In the genomic region with DNA sequence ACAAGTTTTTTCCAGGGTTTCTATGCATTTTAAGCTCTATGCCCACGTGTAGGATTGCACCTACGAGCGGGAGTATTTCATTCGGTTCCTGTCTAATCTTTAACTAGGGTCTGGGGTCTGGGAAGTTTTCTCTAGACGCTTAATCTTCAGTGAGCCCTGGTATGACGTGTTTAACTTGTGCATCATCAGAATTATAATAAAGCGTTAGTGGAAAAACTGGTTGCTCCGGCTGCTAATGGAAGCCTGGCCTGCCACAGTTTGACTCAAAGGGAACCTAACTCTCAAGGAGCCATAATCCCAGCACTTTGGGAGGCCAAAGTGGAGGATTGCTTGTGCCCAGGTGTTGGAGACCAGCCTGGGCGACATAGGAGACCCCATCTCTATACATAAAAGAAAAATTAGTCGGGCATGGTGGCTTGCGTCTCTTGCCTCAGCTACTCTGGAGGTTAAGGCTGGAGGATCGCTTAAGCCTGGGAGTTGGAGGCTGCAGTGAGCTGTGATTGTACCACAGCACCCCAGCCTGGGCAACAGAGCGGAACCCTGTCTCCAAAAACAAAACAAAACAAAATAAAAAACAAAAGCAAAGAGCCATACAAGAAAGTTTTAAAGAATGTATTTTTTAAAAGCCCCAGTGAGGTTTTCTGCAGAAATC, we compare ENCODE assay signal across 19 cellular contexts. TPM values are rescaled to one million over a fixed set of nuclear protein-coding genes. Genes with fewer than 3 reads are reported as not detected.
DNase-seq lines count a peak whose midpoint lies in the region; ATAC-seq and TF ChIP-seq lines count a peak whose summit lies in the region.
"Had no signal": no experiment of that assay in that cellular context is flagged by ENCODE, and none has a peak within 500 bp of the region (broad histone marks: within the 10 kb centered on the region; RNA-seq: fewer than 3 reads in every experiment).

No MANE protein-coding gene starts in this region.

- CTCF ChIA-PET in CD8-positive, alpha-beta T cell (lab: Charles Lee): no interaction called here

- H3K27ac ChIP-seq in H9 (ENCODE audit: insufficient read length, low read depth, low read length) (peak overlapping the region; percentile 84), sigmoid colon (no peak overlapping the region)
- no peak overlapping the region for H3K27ac ChIP-seq in CD8-positive, alpha-beta T cell (ENCODE audit: low read depth, low read length)
- H3K27ac ChIP-seq: SJSA1 had no signal

- peak overlapping the region; percentile 96 to 98 (median 98); a peak in 6 of 7 replicates for H3K27ac Mint-ChIP-seq in H9
- peak overlapping the region in 3 of 5 experiments; percentile 55 to 94 (median 60) for H3K27ac Mint-ChIP-seq in brain
- H3K27ac Mint-ChIP-seq in CD8-positive, alpha-beta T cell: no peak overlapping the region
- H3K27ac Mint-ChIP-seq: stimulated activated memory B cell treated with anti-CD40 and anti-IgM and Interleukin-4, amounts not matched to agents 10 μg/mL and 1 μg/mL and 100 μg/mL, for 72 hours had no signal

- H3K27me3 ChIP-seq in H9 (ENCODE audit: insufficient read depth, low read length): no peaks in the 10 kb centered on the region
- H3K27me3 ChIP-seq in sigmoid colon: peaks cover 0 to 3% (median 0%) of the 10 kb centered on the region in 3 donors
- H3K27me3 ChIP-seq in CD8-positive, alpha-beta T cell (ENCODE audit: insufficient read depth, low read length): no peaks in the 10 kb centered on the region
- H3K27me3 ChIP-seq: SJSA1 had no signal

- peak overlapping the region; percentile 13; the same call in 1 of the 2 replicates for H3K14ac ChIP-seq in H9 (ENCODE audit: insufficient read depth, low read length)

- H3K36me3 Mint-ChIP-seq in H9 (ENCODE audit: insufficient read depth in 1 of 3, low read depth in 3 of 3) (peaks cover 17 to 29% (median 26%) of the 10 kb centered on the region in 3 experiments), brain (peaks cover 29% of the 10 kb centered on the region)
- no peaks in the 10 kb centered on the region for H3K36me3 Mint-ChIP-seq in CD8-positive, alpha-beta T cell
- H3K36me3 Mint-ChIP-seq: CD4-positive, CD25-positive, alpha-beta regulatory T cell; stimulated activated memory B cell treated with anti-CD40 and anti-IgM and Interleukin-4, amounts not matched to agents 10 μg/mL and 1 μg/mL and 100 μg/mL, for 72 hours had no signal

- no peaks in the 10 kb centered on the region for H3K79me2 ChIP-seq in H9 (ENCODE audit: insufficient read depth, low read length)

- no peak overlapping the region for H2BK15ac ChIP-seq in H9 (ENCODE audit: low read depth, low read length)

- H2BK12ac ChIP-seq in H9 (ENCODE audit: insufficient read length, low read depth, low read length): no peak overlapping the region

- H4K91ac ChIP-seq in H9 (ENCODE audit: insufficient read length, low read depth, low read length): no peak overlapping the region

- H3K56ac ChIP-seq in H9 (ENCODE audit: insufficient read length, low read depth, low read length): no peak overlapping the region

- ATAC-seq in GM18502 (IDR thresholded peaks at IDR 0.05; ENCODE audit: poor library complexity, unreplicated experiment): no peak
- ATAC-seq in CD8-positive, alpha-beta T cell: no peak
- ATAC-seq: stimulated activated memory B cell treated with anti-CD40 and anti-IgM and Interleukin-4, amounts not matched to agents 10 μg/mL and 1 μg/mL and 100 μg/mL, for 72 hours had no signal

- H4K5ac ChIP-seq in H9 (ENCODE audit: insufficient read length, low read depth, low read length): no peak overlapping the region

- no peak overlapping the region for H2AFZ ChIP-seq in H9 (ENCODE audit: low read length)

- H4K8ac ChIP-seq in H9 (replicated peaks; ENCODE audit: insufficient read length, low read depth, low read length): no peak overlapping the region

- H2AK5ac ChIP-seq in H9 (ENCODE audit: insufficient read length, low read length): no peak overlapping the region

- no peak for TF ChIP-seq CTCF in H9 (conservative IDR thresholded peaks at IDR 0.05)
- TF ChIP-seq CTCF in brain (conservative IDR thresholded peaks at IDR 0.05): no peak
- no peak for TF ChIP-seq CTCF in sigmoid colon (IDR thresholded peaks at IDR 0.05)
- TF ChIP-seq CTCF in CD8-positive, alpha-beta T cell (IDR thresholded peaks at IDR 0.05): no peak

- H3K4me3 Mint-ChIP-seq in H9 (no peak overlapping the region; a peak in 1 of 5 replicates), brain (peak overlapping the region in 3 of 5 experiments; percentile 42 to 69 (median 56))
- no peak overlapping the region for H3K4me3 Mint-ChIP-seq in CD8-positive, alpha-beta T cell
- H3K4me3 Mint-ChIP-seq: stimulated activated memory B cell treated with anti-CD40 and anti-IgM and Interleukin-4, amounts not matched to agents 10 μg/mL and 1 μg/mL and 100 μg/mL, for 72 hours had no signal

- no peaks in the 10 kb centered on the region for H3K36me3 ChIP-seq in sigmoid colon
- no peaks in the 10 kb centered on the region for H3K36me3 ChIP-seq in CD8-positive, alpha-beta T cell (ENCODE audit: insufficient read depth, low read length)
- H3K36me3 ChIP-seq: HAP-1, SJSA1 had no signal

- peak overlapping the region; percentile 63 for H2BK120ac ChIP-seq in H9 (ENCODE audit: low read depth, low read length, poor library complexity, severe bottlenecking)

- POLR2A ChIA-PET in CD8-positive, alpha-beta T cell (lab: Charles Lee): no interaction called here

- no peak overlapping the region for H3K4me3 ChIP-seq in sigmoid colon
- H3K4me3 ChIP-seq in CD8-positive, alpha-beta T cell (ENCODE audit: low read depth, low read length): no peak overlapping the region
- H3K4me3 ChIP-seq: HAP-1, SJSA1 had no signal

- peaks cover 2% of the 10 kb centered on the region; the same call in 1 of the 2 replicates for H3K27me3 Mint-ChIP-seq in H9 (ENCODE audit: low read depth)
- peaks cover 5% of the 10 kb centered on the region for H3K27me3 Mint-ChIP-seq in brain
- H3K27me3 Mint-ChIP-seq in CD8-positive, alpha-beta T cell (ENCODE audit: low read depth): no peaks in the 10 kb centered on the region
- H3K27me3 Mint-ChIP-seq: stimulated activated memory B cell treated with anti-CD40 and anti-IgM and Interleukin-4, amounts not matched to agents 10 μg/mL and 1 μg/mL and 100 μg/mL, for 72 hours had no signal

- no peak for TF ChIP-seq POLR2A in sigmoid colon (IDR thresholded peaks at IDR 0.05)

- no peak overlapping the region for H2BK20ac ChIP-seq in H9 (ENCODE audit: low read depth, low read length, poor library complexity, severe bottlenecking)

- TF ChIP-seq EP300 in sigmoid colon (IDR thresholded peaks at IDR 0.05): no peak

- H3K9me3 ChIP-seq in H9 (ENCODE audit: control insufficient read depth, low read depth, low read length): peaks cover 7% of the 10 kb centered on the region
- H3K9me3 ChIP-seq in sigmoid colon: no peaks in the 10 kb centered on the region
- no peaks in the 10 kb centered on the region for H3K9me3 ChIP-seq in CD8-positive, alpha-beta T cell (ENCODE audit: low read length)
- H3K9me3 ChIP-seq: SJSA1 had no signal

- no peaks in the 10 kb centered on the region for H4K20me1 ChIP-seq in H9 (ENCODE audit: control insufficient read depth, insufficient read depth, insufficient read length)

- H3K23ac ChIP-seq in H9 (ENCODE audit: insufficient read length, low read depth, low read length): no peak overlapping the region

- peaks cover 16 to 18% of the 10 kb centered on the region in 2 experiments for H3K9me3 Mint-ChIP-seq in H9
- H3K9me3 Mint-ChIP-seq in brain: peaks cover 3 to 27% (median 17%) of the 10 kb centered on the region in 5 experiments
- H3K9me3 Mint-ChIP-seq in CD8-positive, alpha-beta T cell: peaks cover 2% of the 10 kb centered on the region

- intact Hi-C loops in sigmoid colon (cut with DNase I): loop anchor here (10.0 kb wide), 2 partner anchors 204 to 916 kb away; partner anchors contain the start of gene CD99
- intact Hi-C loops in CD8-positive, alpha-beta T cell (cut with DNase I, micrococcal nuclease): no loop called here

- WGBS in H9 (ENCODE audit: extremely low coverage, insufficient read length, low lambda C conversion rate): no CpG with 5 or more reads among the region's 13 CpGs
- WGBS in sigmoid colon, 2 donors: 26 to 76% methylated on average over 13 of the region's 13 CpGs

- no peak overlapping the region; the same call in 1 of the 2 replicates for H3K4ac ChIP-seq in H9 (ENCODE audit: low read depth, low read length)

- H3K4me1 ChIP-seq in H9 (ENCODE audit: insufficient read depth, low read length): peaks cover 13% of the 10 kb centered on the region; the same call in 1 of the 2 replicates
- peaks cover 0 to 13% (median 11%) of the 10 kb centered on the region in 4 donors for H3K4me1 ChIP-seq in sigmoid colon
- H3K4me1 ChIP-seq in CD8-positive, alpha-beta T cell (ENCODE audit: insufficient read depth, low read length): no peaks in the 10 kb centered on the region
- H3K4me1 ChIP-seq: SJSA1 had no signal

- no peak overlapping the region for H3K4me2 ChIP-seq in H9 (ENCODE audit: insufficient read depth, insufficient read length, low read length)

- DNase-seq in H9 (no peak), left kidney (ENCODE audit: low read depth, low spot score) (peak; percentile 74), sigmoid colon (peak; percentile 36), NCI-H146 (lab: John Stamatoyannopoulos, UW) (no peak)
- DNase-seq in activated effector memory CD4-positive, alpha-beta T cell treated with anti-CD3 and anti-CD28 coated beads, Interleukin-2, amount 50 U/mL, for 16 hours: no peak
- DNase-seq in CD8-positive, alpha-beta T cell: no peak
- DNase-seq: activated CD8-positive, alpha-beta memory T cell treated with anti-CD3 and anti-CD28 coated beads for 24 hours; caudate nucleus; CD4-positive, CD25-positive, alpha-beta regulatory T cell; GDM1; Karpas-422; midbrain; NCI-H1930; stimulated activated CD4-positive, alpha-beta T cell treated with anti-CD3 and anti-CD28 coated beads, Interleukin-4, amount 100 ng/mL, for 4 hours had no signal

- no peak overlapping the region for H3K9ac ChIP-seq in H9 (ENCODE audit: extremely low read depth, insufficient read length, low read length)

- no peaks in the 10 kb centered on the region for H3K79me1 ChIP-seq in H9 (ENCODE audit: insufficient read depth, low read depth, low read length, poor library complexity, severe bottlenecking)

- H3K4me1 Mint-ChIP-seq in H9: peaks cover 34 to 35% of the 10 kb centered on the region in 2 experiments
- H3K4me1 Mint-ChIP-seq in brain: peaks cover 36% of the 10 kb centered on the region
- H3K4me1 Mint-ChIP-seq in CD8-positive, alpha-beta T cell (ENCODE audit: low read depth): peaks cover 8% of the 10 kb centered on the region

- H3K18ac ChIP-seq in H9 (ENCODE audit: insufficient read length, low read depth, low read length): peak overlapping the region; percentile 6

- peak overlapping the region; percentile 5 for H3T11ph ChIP-seq in H9 (ENCODE audit: low read length)

- no peaks in the 10 kb centered on the region for H3K23me2 ChIP-seq in H9 (ENCODE audit: insufficient read length, low read depth, low read length, poor library complexity, severe bottlenecking)

- peak overlapping the region; percentile 56 for H2BK5ac ChIP-seq in H9 (ENCODE audit: insufficient read length, low read length)

RNA-seq across cellular contexts. Expression of gene ARSD, which starts 30.2 kb away (rescaled TPM):
- total RNA-seq in H9 (2021) (9.5 and 10.3 TPM in 2 replicates), sigmoid colon (10 to 100 TPM in 2 of 4 donors, 1 to 10 TPM in 2; 8.6 to 10.5 (median 9.7) TPM)
- polyA plus RNA-seq in brain (ENCODE audit: insufficient read depth, low read depth, low replicate concordance) (27.3 TPM), sigmoid colon (10 to 100 TPM in 2 of 3 donors, 1 to 10 TPM in 1; 4.2 to 14.4 (median 11.0) TPM)
- under 1 TPM; 0.72 to 0.84 TPM for total RNA-seq in CD8-positive, alpha-beta T cell

Comparison
In these comparisons a context has a peak if more than half of its experiments do, and no peak if none do; other contexts are left out.
1. DNase-seq: peak in left kidney (single experiment) and sigmoid colon (single experiment); none in H9 (single experiment), NCI-H146 (single experiment), activated effector memory CD4-positive, alpha-beta T cell treated with anti-CD3 and anti-CD28 coated beads, Interleukin-2, amount 50 U/mL, for 16 hours (single experiment) and CD8-positive, alpha-beta T cell (0 of 7).
2. H3K4me3 Mint-ChIP-seq: peak in brain (3 of 5); none in H9 (0 of 2) and CD8-positive, alpha-beta T cell (single experiment).